In the genomic region with DNA sequence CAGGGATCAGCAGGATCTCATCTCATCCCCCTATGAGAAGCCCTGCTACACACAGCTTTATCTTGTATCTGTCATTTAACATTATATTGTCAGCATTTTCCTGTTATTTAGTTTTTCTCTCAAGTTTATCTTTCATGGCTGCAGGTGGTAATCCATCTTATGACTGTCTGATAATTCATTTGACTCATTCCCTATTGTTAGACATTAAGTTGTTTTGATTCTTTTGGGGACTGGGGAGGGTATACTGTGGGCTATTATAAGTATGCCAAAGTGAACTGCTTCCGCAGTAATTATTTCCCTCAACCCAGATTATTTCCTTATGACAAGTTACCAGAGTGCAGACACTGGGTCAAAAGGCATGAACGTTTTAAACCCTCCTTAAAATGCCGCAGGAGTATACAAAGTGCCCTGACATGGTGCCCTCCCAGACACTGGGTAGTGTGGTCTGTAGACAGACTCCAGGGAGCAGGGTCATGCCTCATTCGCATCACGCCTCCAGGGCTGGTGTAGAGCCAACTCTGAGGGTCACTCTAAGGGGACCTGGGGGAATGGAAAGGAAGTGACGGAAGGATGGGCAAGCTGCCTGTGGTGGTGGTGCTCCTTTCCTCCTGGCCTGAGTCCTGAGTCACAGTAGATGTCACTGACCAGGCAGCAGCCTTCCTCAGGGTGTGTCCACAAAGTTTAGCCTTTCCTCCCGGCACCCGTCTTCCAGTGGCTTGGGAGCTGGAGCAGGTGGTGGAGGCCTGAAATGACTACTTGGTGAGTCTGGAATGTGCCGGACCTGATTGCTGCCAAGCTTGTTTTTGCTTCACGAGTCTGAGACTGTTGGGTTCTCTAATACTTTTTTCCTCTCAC, we compare ENCODE assay signal across 10 cellular contexts. TPM values are rescaled to one million over a fixed set of nuclear protein-coding genes. Genes with fewer than 3 reads are reported as not detected.
A peak's percentile ranks its signal among the peaks of the same experiment; 100 is the strongest.
DNase-seq lines count a peak whose midpoint lies in the region; ATAC-seq, FAIRE-seq and TF ChIP-seq lines count a peak whose summit lies in the region.
"Had no signal": no experiment of that assay in that cellular context is flagged by ENCODE, and none has a peak within 500 bp of the region (broad histone marks: within the 10 kb centered on the region; RNA-seq: fewer than 3 reads in every experiment).

No MANE protein-coding gene starts in this region.

- DNase-seq in HT-29 (ENCODE audit: low spot score) (peak; percentile 85), endothelial cell of umbilical vein (ENCODE audit: low read depth, low spot score) (peak; percentile 30), nephron progenitor cell (no peak), caudate nucleus (lab: John Stamatoyannopoulos, UW) (no peak)
- DNase-seq in NK-92 treated with Interleukin-12 subunit alpha and Interleukin-12 subunit beta, amount 100 ng/mL, for 24 hours (lab: John Stamatoyannopoulos, UW), result no peak
- DNase-seq: activated T-cell treated with anti-CD3 and anti-CD28 coated beads, Interleukin-2, amount 50 U/mL, for 24 hours had no signal

- POLR2A ChIA-PET in endothelial cell of umbilical vein (lab: Charles Lee), result no interaction called here

- H3K4me3 Mint-ChIP-seq in nephron progenitor cell, result no peak overlapping the region
- H3K4me3 Mint-ChIP-seq: activated T-cell treated with anti-CD3 and anti-CD28 coated beads, Interleukin-2, amount 50 U/mL, for 24 hours had no signal

- no peak overlapping the region for H3K4me2 ChIP-seq in endothelial cell of umbilical vein (ENCODE audit: insufficient read depth, low read length)
- H3K4me2 ChIP-seq: BLaER1 had no signal

- no peak for TF ChIP-seq POLR2A in endothelial cell of umbilical vein (IDR thresholded peaks at IDR 0.05; ENCODE audit: low read depth, low read length)

- H3K4me1 Mint-ChIP-seq in nephron progenitor cell, result no peaks in the 10 kb centered on the region

- H3K4me1 ChIP-seq in ACC112 (ENCODE audit: control insufficient read depth, insufficient read depth, low read length, unreplicated experiment), result peaks cover 21% of the 10 kb centered on the region
- peaks cover 5% of the 10 kb centered on the region for H3K4me1 ChIP-seq in endothelial cell of umbilical vein (ENCODE audit: control insufficient read depth, extremely low read depth, insufficient read depth, low read length)
- peaks cover 41% of the 10 kb centered on the region for H3K4me1 ChIP-seq in mucosa of stomach (ENCODE audit: control insufficient read depth, insufficient read depth, low read length)

- no peak for ATAC-seq in GM19452 (IDR thresholded peaks at IDR 0.05; ENCODE audit: unreplicated experiment)

- BruUV-seq in endothelial cell of umbilical vein (replicated peaks; lab: Mats Ljungman, UMichigan), result no TSS peak

- H3K27me3 ChIP-seq in ACC112 (ENCODE audit: insufficient read depth, low read length) (no peaks in the 10 kb centered on the region), endothelial cell of umbilical vein (ENCODE audit: control insufficient read depth in 2 of 2, insufficient read depth in 2 of 2, low read length in 2 of 2) (no peaks in the 10 kb centered on the region), mucosa of stomach (ENCODE audit: control insufficient read depth, insufficient read depth, low read length) (no peaks in the 10 kb centered on the region)
- H3K27me3 ChIP-seq: BLaER1 had no signal

- H3K36me3 Mint-ChIP-seq in nephron progenitor cell (ENCODE audit: low read depth), result no peaks in the 10 kb centered on the region

- H3K4me3 ChIP-seq in ACC112 (ENCODE audit: low read depth, low read length), result no peak overlapping the region
- H3K4me3 ChIP-seq in endothelial cell of umbilical vein (replicated peaks in 1 of 3; ENCODE audit: insufficient read depth in 1 of 3, low read depth in 1 of 3, low read length in 3 of 3), result no peak overlapping the region
- H3K4me3 ChIP-seq in mucosa of stomach (ENCODE audit: low read length), result no peak overlapping the region
- H3K4me3 ChIP-seq: BLaER1 had no signal

- no peak overlapping the region for H3K9ac ChIP-seq in endothelial cell of umbilical vein (replicated peaks; ENCODE audit: extremely low read depth, insufficient read depth, low read length)
- peak overlapping the region; percentile 52 for H3K9ac ChIP-seq in mucosa of stomach (ENCODE audit: low read length)
- H3K9ac ChIP-seq: BLaER1 had no signal

- H3K9me3 ChIP-seq in endothelial cell of umbilical vein (replicated peaks; ENCODE audit: control insufficient read depth, insufficient read depth, low read length), result no peaks in the 10 kb centered on the region
- H3K9me3 ChIP-seq in mucosa of stomach (ENCODE audit: control insufficient read depth, low read length), result no peaks in the 10 kb centered on the region
- H3K9me3 ChIP-seq: BLaER1 had no signal

- H3K27ac ChIP-seq in ACC112 (ENCODE audit: low read depth, low read length) (no peak overlapping the region), endothelial cell of umbilical vein (ENCODE audit: insufficient read depth, low read depth, low read length) (no peak overlapping the region), caudate nucleus (ENCODE audit: low read depth, low read length) (no peak overlapping the region)
- H3K27ac ChIP-seq: BLaER1 had no signal

- no peaks in the 10 kb centered on the region for H3K9me1 ChIP-seq in endothelial cell of umbilical vein (replicated peaks; ENCODE audit: control insufficient read depth, extremely low read depth, insufficient read depth, low read length)

- no peak overlapping the region for H3K27ac Mint-ChIP-seq in nephron progenitor cell
- H3K27ac Mint-ChIP-seq: activated T-cell treated with anti-CD3 and anti-CD28 coated beads, Interleukin-2, amount 50 U/mL, for 24 hours had no signal

- peak overlapping the region; percentile 15 for H2AFZ ChIP-seq in ACC112 (ENCODE audit: low read length, unreplicated experiment)
- H2AFZ ChIP-seq in endothelial cell of umbilical vein (ENCODE audit: low read depth, low read length), result no peak overlapping the region

- no peak for FAIRE-seq in endothelial cell of umbilical vein (lab: Jason Lieb, UNC)

- no peaks in the 10 kb centered on the region for H3K36me3 ChIP-seq in ACC112 (ENCODE audit: insufficient read depth, low read length)
- H3K36me3 ChIP-seq in endothelial cell of umbilical vein (ENCODE audit: control insufficient read depth in 2 of 2, extremely low read depth in 1 of 2, insufficient read depth in 2 of 2, low read length in 2 of 2), result no peaks in the 10 kb centered on the region
- no peaks in the 10 kb centered on the region for H3K36me3 ChIP-seq in mucosa of stomach (ENCODE audit: control insufficient read depth, insufficient read depth, low read length)
- H3K36me3 ChIP-seq: BLaER1 had no signal

- H3K79me2 ChIP-seq in ACC112 (ENCODE audit: control insufficient read depth, insufficient read depth, low read length, unreplicated experiment), result no peaks in the 10 kb centered on the region
- H3K79me2 ChIP-seq in endothelial cell of umbilical vein (ENCODE audit: control insufficient read depth, insufficient read depth, low read length), result no peaks in the 10 kb centered on the region

- intact Hi-C loops in endothelial cell of umbilical vein (cut with micrococcal nuclease), result no loop called here

- H4K20me1 ChIP-seq in endothelial cell of umbilical vein (replicated peaks; ENCODE audit: control insufficient read depth, extremely low read depth, insufficient read depth, low read length), result no peaks in the 10 kb centered on the region
- H4K20me1 ChIP-seq: BLaER1 had no signal

- CTCF ChIA-PET in endothelial cell of umbilical vein (lab: Charles Lee), result interaction anchor here (0.5 kb wide), 1 partner anchor 38 kb away, joined by 3 read pairs; no protein-coding TSS in a partner anchor

- peaks cover 17% of the 10 kb centered on the region for H3K27me3 Mint-ChIP-seq in nephron progenitor cell (ENCODE audit: low read depth, poor library complexity)
- H3K27me3 Mint-ChIP-seq: activated T-cell treated with anti-CD3 and anti-CD28 coated beads, Interleukin-2, amount 50 U/mL, for 24 hours had no signal

- peaks cover 4% of the 10 kb centered on the region for H3K9me3 Mint-ChIP-seq in nephron progenitor cell
- H3K9me3 Mint-ChIP-seq: activated T-cell treated with anti-CD3 and anti-CD28 coated beads, Interleukin-2, amount 50 U/mL, for 24 hours had no signal

- dilution Hi-C loops in endothelial cell of umbilical vein (cut with MboI; ENCODE audit: extremely low pct_ligation_motif_present, low sequenced_read_pairs), result no loop called here

- TF ChIP-seq CTCF in endothelial cell of umbilical vein (IDR thresholded peaks at IDR 0.05; ENCODE audit: extremely low read depth in 1 of 2, insufficient read depth in 1 of 2, low read depth in 1 of 2, low read length in 2 of 2) (no peak), nephron progenitor cell (IDR thresholded peaks at IDR 0.05) (no peak)

TF ChIP-seq in endothelial cell of umbilical vein, 7 proteins besides CTCF, POLR2A, EP300 and RAD21:
- TF ChIP-seq FOS (IDR thresholded peaks at IDR 0.05; ENCODE audit: borderline replicate concordance, insufficient read depth, low read length) (no peak), EZH2 (IDR thresholded peaks at IDR 0.05; ENCODE audit: borderline replicate concordance, low read depth, low read length, severe bottlenecking) (no peak), MYC (IDR thresholded peaks at IDR 0.05; ENCODE audit: low read depth, low read length) (no peak), POLR2AphosphoS5 (IDR thresholded peaks at IDR 0.05; ENCODE audit: insufficient read depth, low read depth, low read length) (no peak), GATA2 (IDR thresholded peaks at IDR 0.05; ENCODE audit: insufficient read depth, insufficient read length, low read depth, low read length) (no peak), JUN (IDR thresholded peaks at IDR 0.05; ENCODE audit: borderline replicate concordance, insufficient read depth, insufficient read length, low read depth) (no peak)
- TF ChIP-seq, protein P1, sequence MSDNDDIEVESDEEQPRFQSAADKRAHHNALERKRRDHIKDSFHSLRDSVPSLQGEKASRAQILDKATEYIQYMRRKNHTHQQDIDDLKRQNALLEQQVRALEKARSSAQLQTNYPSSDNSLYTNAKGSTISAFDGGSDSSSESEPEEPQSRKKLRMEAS (IDR thresholded peaks at IDR 0.05; ENCODE audit: insufficient read depth, insufficient read length), result no peak

RNA-seq across cellular contexts. Expression of a gene that starts 11.6 kb away (rescaled TPM):
- 21.2 and 32.1 TPM in 2 replicates for total RNA-seq in HT-29 (2014; rRNA removed; shearing (Covaris generic))
- 1.1 and 1.3 TPM in 2 replicates for total RNA-seq in endothelial cell of umbilical vein
- 0.35 and 0.39 TPM in 2 replicates for polyA plus RNA-seq in endothelial cell of umbilical vein
- 0.35 TPM in 2 replicates for polyA plus RNA-seq in endothelial cell of umbilical vein (2011; cell fraction: cytosol; rRNA removed)
- polyA plus RNA-seq in endothelial cell of umbilical vein (2011; cell fraction: nucleus; rRNA removed), result 0.11 and 0.21 TPM in 2 replicates
- 0.20 and 0.37 TPM in 2 replicates for polyA plus RNA-seq in endothelial cell of umbilical vein (2012)
- polyA minus RNA-seq in endothelial cell of umbilical vein, result 0.41 and 1.7 TPM in 2 replicates
- polyA minus RNA-seq in endothelial cell of umbilical vein (2011; cell fraction: cytosol; rRNA and poly(A)+ RNA removed), result 5.9 TPM
- polyA minus RNA-seq in endothelial cell of umbilical vein (2011; cell fraction: nucleus; rRNA and poly(A)+ RNA removed), result 0.48 and 0.91 TPM in 2 replicates

Comparison
In these comparisons a context has a peak if more than half of its experiments do, and no peak if none do; other contexts are left out.
1. DNase-seq: peak in HT-29 (single experiment) and endothelial cell of umbilical vein (single experiment); none in NK-92 treated with Interleukin-12 subunit alpha and Interleukin-12 subunit beta, amount 100 ng/mL, for 24 hours (single experiment), nephron progenitor cell (single experiment) and caudate nucleus (0 of 61).